Comparison of ENCODE assay signal across 2 cellular contexts in genomic region chr5:154517781-154518437, GRCh38.
TF ChIP-seq lines count a peak whose summit lies in the region.

No MANE protein-coding gene starts in this region.

TF ChIP-seq in HepG2, 621 proteins besides CTCF, POLR2A, EP300 and RAD21:
- TF ChIP-seq GTF2F1 (IDR thresholded peaks at IDR 0.05; ENCODE audit: low read length) (no peak), ZNF768 (CRISPR knock-in tag; IDR thresholded peaks at IDR 0.05) (peak; percentile 95)

TF ChIP-seq in K562, 482 proteins besides CTCF, POLR2A, EP300 and RAD21:
- TF ChIP-seq SMARCA5 (IDR thresholded peaks at IDR 0.05) (peak; percentile 62; the same call in 1 of the 2 replicates), RFX5 (IDR thresholded peaks at IDR 0.05; ENCODE audit: low read depth, low read length) (no peak), ADNP (tag; IDR thresholded peaks at IDR 0.05) (peak; percentile 89), BRD9 (IDR thresholded peaks at IDR 0.05; ENCODE audit: low read depth, partially characterized antibody) (peak; percentile 41), BRF1 (IDR thresholded peaks at IDR 0.05; ENCODE audit: borderline replicate concordance, extremely low read depth, insufficient read length) (no peak), KLF16 (IDR thresholded peaks at IDR 0.05) (no peak), BRCA1 (IDR thresholded peaks at IDR 0.05) (no peak), BRCA1 (CRISPR knock-in tag; IDR thresholded peaks at IDR 0.05) (no peak), TAL1 (IDR thresholded peaks at IDR 0.05) (no peak), PTBP1 (IDR thresholded peaks at IDR 0.05; ENCODE audit: low read depth, low read length) (0 out of 2 replicates have a peak, but pooled peaks have one; percentile 78), POLR2H (tag; IDR thresholded peaks at IDR 0.05; ENCODE audit: low read depth) (no peak), CBX1 (IDR thresholded peaks at IDR 0.05; ENCODE audit: low read depth) (0 out of 2 replicates have a peak, but pooled peaks have one; percentile 44), ZNF12 (CRISPR knock-in tag; IDR thresholded peaks at IDR 0.05) (no peak), HDAC2 (IDR thresholded peaks at IDR 0.05) (no peak), BCOR (IDR thresholded peaks at IDR 0.05) (peak; percentile 92), HMGN3 (IDR thresholded peaks at IDR 0.05; ENCODE audit: borderline replicate concordance, extremely low read depth, insufficient read length, low read depth, low read length) (no peak), SMAD4 (CRISPR knock-in tag; conservative IDR thresholded peaks at IDR 0.05) (no peak), ZNF436 (CRISPR knock-in tag; IDR thresholded peaks at IDR 0.05) (no peak), LCOR (CRISPR knock-in tag; IDR thresholded peaks at IDR 0.05) (no peak), RCOR1 (IDR thresholded peaks at IDR 0.05; ENCODE audit: borderline replicate concordance in 1 of 2, low read depth in 2 of 2, low read length in 2 of 2) (no peak), E4F1 (CRISPR knock-in tag; IDR thresholded peaks at IDR 0.05; ENCODE audit: borderline replicate concordance) (no peak), RBM25 (IDR thresholded peaks at IDR 0.05; ENCODE audit: low read depth, low read length, severe bottlenecking) (peak; percentile 93), HINFP (tag; conservative IDR thresholded peaks at IDR 0.05; ENCODE audit: low read depth) (no peak), FOS (IDR thresholded peaks at IDR 0.05; ENCODE audit: extremely low read depth, insufficient read length) (no peak), GTF3C2 (IDR thresholded peaks at IDR 0.05; ENCODE audit: borderline replicate concordance, extremely low read depth, insufficient read length) (no peak), BHLHE40 (IDR thresholded peaks at IDR 0.05; ENCODE audit: low read length) (no peak), KDM1A (IDR thresholded peaks at IDR 0.05) (peak; percentile 50 to 67; a peak in 3 of 4 replicates), PURB (CRISPR knock-in tag; IDR thresholded peaks at IDR 0.05; ENCODE audit: low read depth) (no peak), YY1 (IDR thresholded peaks at IDR 0.05; ENCODE audit: borderline replicate concordance in 1 of 3, control insufficient read depth in 1 of 3, extremely low read depth in 1 of 3, insufficient read depth in 3 of 3, insufficient read length in 1 of 3, insufficient replicate concordance in 2 of 3, low read depth in 1 of 3, low read length in 2 of 3) (no peak), RBM14 (IDR thresholded peaks at IDR 0.05; ENCODE audit: borderline replicate concordance, insufficient read depth, low read depth, low read length) (no peak), GATA2 (CRISPR knock-in tag; IDR thresholded peaks at IDR 0.05) (no peak), XRCC5 (IDR thresholded peaks at IDR 0.05; ENCODE audit: low read depth, low read length) (no peak), CREM (IDR thresholded peaks at IDR 0.05; ENCODE audit: low read depth) (no peak), ZFP36 (IDR thresholded peaks at IDR 0.05; ENCODE audit: low read depth, low read length, partially characterized antibody) (peak; percentile 85), U2AF1 (optimal IDR thresholded peaks at IDR 0.05; ENCODE audit: low read depth, low read length) (no peak)
- TF ChIP-seq, protein P1, sequence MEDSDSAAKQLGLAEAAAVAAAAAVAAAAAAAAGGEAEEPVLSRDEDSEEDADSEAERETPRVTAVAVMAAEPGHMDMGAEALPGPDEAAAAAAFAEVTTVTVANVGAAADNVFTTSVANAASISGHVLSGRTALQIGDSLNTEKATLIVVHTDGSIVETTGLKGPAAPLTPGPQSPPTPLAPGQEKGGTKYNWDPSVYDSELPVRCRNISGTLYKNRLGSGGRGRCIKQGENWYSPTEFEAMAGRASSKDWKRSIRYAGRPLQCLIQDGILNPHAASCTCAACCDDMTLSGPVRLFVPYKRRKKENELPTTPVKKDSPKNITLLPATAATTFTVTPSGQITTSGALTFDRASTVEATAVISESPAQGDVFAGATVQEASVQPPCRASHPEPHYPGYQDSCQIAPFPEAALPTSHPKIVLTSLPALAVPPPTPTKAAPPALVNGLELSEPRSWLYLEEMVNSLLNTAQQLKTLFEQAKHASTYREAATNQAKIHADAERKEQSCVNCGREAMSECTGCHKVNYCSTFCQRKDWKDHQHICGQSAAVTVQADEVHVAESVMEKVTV (CRISPR knock-in tag; IDR thresholded peaks at IDR 0.05), result no peak
- TF ChIP-seq, protein P2, sequence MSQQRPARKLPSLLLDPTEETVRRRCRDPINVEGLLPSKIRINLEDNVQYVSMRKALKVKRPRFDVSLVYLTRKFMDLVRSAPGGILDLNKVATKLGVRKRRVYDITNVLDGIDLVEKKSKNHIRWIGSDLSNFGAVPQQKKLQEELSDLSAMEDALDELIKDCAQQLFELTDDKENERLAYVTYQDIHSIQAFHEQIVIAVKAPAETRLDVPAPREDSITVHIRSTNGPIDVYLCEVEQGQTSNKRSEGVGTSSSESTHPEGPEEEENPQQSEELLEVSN (IDR thresholded peaks at IDR 0.05; ENCODE audit: borderline replicate concordance in 1 of 2, extremely low read depth in 1 of 2, insufficient read depth in 1 of 2, insufficient read length in 1 of 2, low read depth in 1 of 2, low read length in 1 of 2, poor library complexity in 1 of 2, severe bottlenecking in 1 of 2), result peak in 1 of 2 experiments; percentile 31
- TF ChIP-seq, protein P3, sequence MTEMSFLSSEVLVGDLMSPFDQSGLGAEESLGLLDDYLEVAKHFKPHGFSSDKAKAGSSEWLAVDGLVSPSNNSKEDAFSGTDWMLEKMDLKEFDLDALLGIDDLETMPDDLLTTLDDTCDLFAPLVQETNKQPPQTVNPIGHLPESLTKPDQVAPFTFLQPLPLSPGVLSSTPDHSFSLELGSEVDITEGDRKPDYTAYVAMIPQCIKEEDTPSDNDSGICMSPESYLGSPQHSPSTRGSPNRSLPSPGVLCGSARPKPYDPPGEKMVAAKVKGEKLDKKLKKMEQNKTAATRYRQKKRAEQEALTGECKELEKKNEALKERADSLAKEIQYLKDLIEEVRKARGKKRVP (CRISPR knock-in tag; IDR thresholded peaks at IDR 0.05), result no peak
- TF ChIP-seq, protein P4, sequence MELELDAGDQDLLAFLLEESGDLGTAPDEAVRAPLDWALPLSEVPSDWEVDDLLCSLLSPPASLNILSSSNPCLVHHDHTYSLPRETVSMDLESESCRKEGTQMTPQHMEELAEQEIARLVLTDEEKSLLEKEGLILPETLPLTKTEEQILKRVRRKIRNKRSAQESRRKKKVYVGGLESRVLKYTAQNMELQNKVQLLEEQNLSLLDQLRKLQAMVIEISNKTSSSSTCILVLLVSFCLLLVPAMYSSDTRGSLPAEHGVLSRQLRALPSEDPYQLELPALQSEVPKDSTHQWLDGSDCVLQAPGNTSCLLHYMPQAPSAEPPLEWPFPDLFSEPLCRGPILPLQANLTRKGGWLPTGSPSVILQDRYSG (tag; conservative IDR thresholded peaks at IDR 0.05; ENCODE audit: low read depth), result no peak
- TF ChIP-seq, protein P5, sequence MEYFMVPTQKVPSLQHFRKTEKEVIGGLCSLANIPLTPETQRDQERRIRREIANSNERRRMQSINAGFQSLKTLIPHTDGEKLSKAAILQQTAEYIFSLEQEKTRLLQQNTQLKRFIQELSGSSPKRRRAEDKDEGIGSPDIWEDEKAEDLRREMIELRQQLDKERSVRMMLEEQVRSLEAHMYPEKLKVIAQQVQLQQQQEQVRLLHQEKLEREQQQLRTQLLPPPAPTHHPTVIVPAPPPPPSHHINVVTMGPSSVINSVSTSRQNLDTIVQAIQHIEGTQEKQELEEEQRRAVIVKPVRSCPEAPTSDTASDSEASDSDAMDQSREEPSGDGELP (CRISPR knock-in tag; IDR thresholded peaks at IDR 0.05; ENCODE audit: borderline replicate concordance), result no peak
- TF ChIP-seq, protein P6, sequence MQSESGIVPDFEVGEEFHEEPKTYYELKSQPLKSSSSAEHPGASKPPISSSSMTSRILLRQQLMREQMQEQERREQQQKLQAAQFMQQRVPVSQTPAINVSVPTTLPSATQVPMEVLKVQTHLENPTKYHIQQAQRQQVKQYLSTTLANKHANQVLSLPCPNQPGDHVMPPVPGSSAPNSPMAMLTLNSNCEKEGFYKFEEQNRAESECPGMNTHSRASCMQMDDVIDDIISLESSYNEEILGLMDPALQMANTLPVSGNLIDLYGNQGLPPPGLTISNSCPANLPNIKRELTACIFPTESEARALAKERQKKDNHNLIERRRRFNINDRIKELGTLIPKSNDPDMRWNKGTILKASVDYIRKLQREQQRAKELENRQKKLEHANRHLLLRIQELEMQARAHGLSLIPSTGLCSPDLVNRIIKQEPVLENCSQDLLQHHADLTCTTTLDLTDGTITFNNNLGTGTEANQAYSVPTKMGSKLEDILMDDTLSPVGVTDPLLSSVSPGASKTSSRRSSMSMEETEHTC (IDR thresholded peaks at IDR 0.05), result no peak
TF ChIP-seq in K562: peak in this region for 10.
